13 cellular contexts compared by ENCODE assay signal in the genomic region with DNA sequence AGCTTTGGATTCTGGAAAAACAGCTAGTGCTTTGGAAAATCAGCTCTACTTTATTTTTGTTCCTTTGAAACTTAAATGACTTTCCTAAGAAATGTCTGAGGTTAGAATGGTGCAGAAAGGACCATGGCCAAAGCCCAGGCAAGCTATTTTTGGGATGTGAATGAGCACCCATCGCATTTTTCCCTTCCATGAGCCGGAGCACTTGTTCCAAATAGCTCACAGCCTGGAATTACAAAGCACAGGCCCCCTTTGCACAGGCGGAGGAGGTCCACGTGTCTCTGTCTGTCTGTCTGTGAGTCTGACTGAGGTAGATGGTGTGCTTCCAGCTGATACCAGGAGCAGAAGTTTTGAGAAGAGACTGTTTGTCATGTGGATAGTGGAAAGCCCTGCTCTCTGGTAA. TPM values are rescaled to one million over a fixed set of nuclear protein-coding genes. Genes with fewer than 3 reads are reported as not detected.
A peak's percentile ranks its signal among the peaks of the same experiment; 100 is the strongest.
DNase-seq lines count a peak whose midpoint lies in the region; ATAC-seq and TF ChIP-seq lines count a peak whose summit lies in the region.
"Had no signal": no experiment of that assay in that cellular context is flagged by ENCODE, and none has a peak within 500 bp of the region (broad histone marks: within the 10 kb centered on the region; RNA-seq: fewer than 3 reads in every experiment).

No MANE protein-coding gene starts in this region.

- DNase-seq in transverse colon (no peak), GM20000 (ENCODE audit: low spot score) (no peak), body of pancreas (no peak)
- DNase-seq: activated CD4-positive, CD25-positive, alpha-beta regulatory T cell treated with anti-CD3 and anti-CD28 coated beads, Interleukin-2, amount 50 U/mL, for 72 hours; activated effector memory CD4-positive, alpha-beta T cell treated with Interleukin-2 at 50 U/mL for 16 hours; CD4-positive, alpha-beta T cell; NK-92 treated with Interleukin-12 subunit alpha and Interleukin-12 subunit beta, amount 100 ng/mL, for 24 hours; stimulated activated naive CD4-positive, alpha-beta T cell had no signal

- H3K4me1 ChIP-seq in esophagus (ENCODE audit: control insufficient read depth in 2 of 2, insufficient read depth in 2 of 2, low read length in 1 of 2) (peaks cover 0 to 5% of the 10 kb centered on the region in 2 donors), muscle layer of duodenum (ENCODE audit: control insufficient read depth in 1 of 2, insufficient read depth in 2 of 2, low read length in 2 of 2) (peaks cover 24 to 53% of the 10 kb centered on the region in 2 donors), transverse colon (peaks cover 64 to 95% (median 77%) of the 10 kb centered on the region in 4 donors), body of pancreas (peaks cover 12% of the 10 kb centered on the region)

- H3K27me3 ChIP-seq in esophagus (ENCODE audit: control insufficient read depth in 1 of 2, insufficient read depth in 2 of 2, low read length in 2 of 2) (no peaks in the 10 kb centered on the region), muscle layer of duodenum (ENCODE audit: low read depth, low read length) (no peaks in the 10 kb centered on the region), transverse colon (no peaks in the 10 kb centered on the region), body of pancreas (no peaks in the 10 kb centered on the region)

- peaks cover 27% of the 10 kb centered on the region for H3K36me3 Mint-ChIP-seq in activated T-helper 17 cell treated with anti-CD3 and anti-CD28 coated beads, Interleukin-2, amount 50 U/mL, for 72 hours (ENCODE audit: low read depth)
- H3K36me3 Mint-ChIP-seq: memory B cell had no signal

- intact Hi-C loops in transverse colon (cut with DNase I; ENCODE audit: low total_unique reads), result no loop called here
- intact Hi-C loops in body of pancreas (cut with DNase I), result no loop called here

- H3K9me3 Mint-ChIP-seq in activated T-helper 17 cell treated with anti-CD3 and anti-CD28 coated beads, Interleukin-2, amount 50 U/mL, for 72 hours, result no peaks in the 10 kb centered on the region
- H3K9me3 Mint-ChIP-seq: CD4-positive, alpha-beta T cell; memory B cell had no signal

- peak overlapping the region; percentile 50 to 73 for H3K27ac ChIP-seq in esophagus (ENCODE audit: low read depth in 2 of 2, low read length in 1 of 2)
- peak overlapping the region; percentile 84 for H3K27ac ChIP-seq in muscle layer of duodenum (ENCODE audit: low read length)
- H3K27ac ChIP-seq in transverse colon, result peak overlapping the region; percentile 87 to 90 (median 88)
- H3K27ac ChIP-seq in body of pancreas, result no peak overlapping the region

- H3K27ac Mint-ChIP-seq in activated T-helper 17 cell treated with anti-CD3 and anti-CD28 coated beads, Interleukin-2, amount 50 U/mL, for 72 hours, result peak overlapping the region; percentile 22
- H3K27ac Mint-ChIP-seq: CD4-positive, alpha-beta T cell; memory B cell had no signal

- TF ChIP-seq POLR2A in transverse colon (IDR thresholded peaks at IDR 0.05) (no peak), body of pancreas (IDR thresholded peaks at IDR 0.05) (no peak)

- TF ChIP-seq EP300 in transverse colon (IDR thresholded peaks at IDR 0.05; ENCODE audit: low read depth), result no peak

- H3K4me3 Mint-ChIP-seq in activated T-helper 17 cell treated with anti-CD3 and anti-CD28 coated beads, Interleukin-2, amount 50 U/mL, for 72 hours, result no peak overlapping the region
- H3K4me3 Mint-ChIP-seq: CD4-positive, alpha-beta T cell; memory B cell had no signal

- in situ Hi-C loops in transverse colon (cut with MboI; ENCODE audit: low pct_ligation_motif_present in 1 of 4, low pct_unique_long_range_greater_than_20kb in 1 of 4, low sequenced_read_pairs in 3 of 4), result no loop called here

- no peaks in the 10 kb centered on the region for H3K9me3 ChIP-seq in esophagus (ENCODE audit: control insufficient read depth in 2 of 2, insufficient read depth in 1 of 2, low read depth in 1 of 2, low read length in 1 of 2)
- no peaks in the 10 kb centered on the region for H3K9me3 ChIP-seq in muscle layer of duodenum (ENCODE audit: control insufficient read depth in 1 of 2, low read length in 2 of 2)
- H3K9me3 ChIP-seq in transverse colon, result no peaks in the 10 kb centered on the region
- no peaks in the 10 kb centered on the region for H3K9me3 ChIP-seq in body of pancreas

- TF ChIP-seq CTCF in transverse colon (IDR thresholded peaks at IDR 0.05) (no peak), GM20000 (IDR thresholded peaks at IDR 0.05; ENCODE audit: extremely low read depth, missing control alignments) (no peak), body of pancreas (IDR thresholded peaks at IDR 0.05) (no peak)

- H3K36me3 ChIP-seq in esophagus (ENCODE audit: control insufficient read depth in 2 of 2, insufficient read depth in 2 of 2, low read length in 1 of 2) (peaks cover 0 to 3% of the 10 kb centered on the region in 2 donors), muscle layer of duodenum (ENCODE audit: control insufficient read depth in 1 of 2, insufficient read depth in 2 of 2, low read length in 2 of 2) (peaks cover 7 to 24% of the 10 kb centered on the region in 2 donors), transverse colon (no peaks in the 10 kb centered on the region), body of pancreas (replicated peaks in 1 of 2; ENCODE audit: insufficient read depth in 1 of 2, low read depth in 2 of 2) (no peaks in the 10 kb centered on the region)

- H3K27me3 Mint-ChIP-seq in activated T-helper 17 cell treated with anti-CD3 and anti-CD28 coated beads, Interleukin-2, amount 50 U/mL, for 72 hours, result no peaks in the 10 kb centered on the region
- H3K27me3 Mint-ChIP-seq: CD4-positive, alpha-beta T cell had no signal

- H3K4me1 Mint-ChIP-seq in activated T-helper 17 cell treated with anti-CD3 and anti-CD28 coated beads, Interleukin-2, amount 50 U/mL, for 72 hours, result peaks cover 26% of the 10 kb centered on the region
- H3K4me1 Mint-ChIP-seq: memory B cell had no signal

- WGBS in esophagus, 2 donors, result 75 to 76% methylated on average over 4 of the region's 4 CpGs
- WGBS in transverse colon (ENCODE audit: low coverage in 1 of 2), 2 donors, result 74% methylated on average over 4 of the region's 4 CpGs; no CpG with 5 or more reads in 1 of the 2 donors
- WGBS in body of pancreas, 2 donors, result 90% methylated on average over 4 of the region's 4 CpGs

- no peak for ATAC-seq in activated T-helper 17 cell treated with anti-CD3 and anti-CD28 coated beads, Interleukin-2, amount 50 U/mL, for 72 hours (replicated peaks)
- ATAC-seq in body of pancreas (no peak), HG03039 (IDR thresholded peaks at IDR 0.05; ENCODE audit: unreplicated experiment) (no peak)

- no peak overlapping the region for H3K4me3 ChIP-seq in esophagus (ENCODE audit: low read depth in 1 of 2, low read length in 2 of 2)
- H3K4me3 ChIP-seq in muscle layer of duodenum (ENCODE audit: low read depth in 1 of 2, low read length in 2 of 2), result peak overlapping the region in 1 of 2 donors; percentile 13
- H3K4me3 ChIP-seq in transverse colon, result no peak overlapping the region
- no peak overlapping the region for H3K4me3 ChIP-seq in body of pancreas

RNA-seq across cellular contexts. Expression of a gene that starts 50.7 kb away (rescaled TPM):
- total RNA-seq in activated T-helper 17 cell treated with anti-CD3 and anti-CD28 coated beads, Interleukin-2, amount 50 U/mL, for 72 hours, result 100 to 1,000 TPM; 127 to 253 TPM
- polyA plus RNA-seq in esophagus, result 1 to 10 TPM; 4.5 to 6.2 TPM
- total RNA-seq in transverse colon (100 to 1,000 TPM; 309 to 483 (median 316) TPM), body of pancreas (10 to 100 TPM; 16.6 to 24.4 TPM)

Comparison
In these comparisons a context has a peak if more than half of its experiments do, and no peak if none do; other contexts are left out.
1. H3K27ac ChIP-seq: peak in esophagus (2 of 2), muscle layer of duodenum (single experiment) and transverse colon (4 of 4); none in body of pancreas (0 of 4).
2. RNA of a gene that starts 50.7 kb away (total RNA-seq): 309 to 483 TPM in transverse colon and 127 to 253 TPM in activated T-helper 17 cell treated with anti-CD3 and anti-CD28 coated beads, Interleukin-2, amount 50 U/mL, for 72 hours; 16.6 to 24.4 TPM in body of pancreas; every median in the first group is over 4 times any median in the second.